ENCODE assay signal across 19 cellular contexts in genomic region chr5:121175986-121176385, GRCh38.
DNase-seq lines count a peak whose midpoint lies in the region; ATAC-seq and TF ChIP-seq lines count a peak whose summit lies in the region.
"Had no signal": no experiment of that assay in that cellular context is flagged by ENCODE, and none has a peak within 500 bp of the region (broad histone marks: within the 10 kb centered on the region; RNA-seq: fewer than 3 reads in every experiment).

No MANE protein-coding gene starts in this region.

- H3K79me2 ChIP-seq in GM23338 (replicated peaks; ENCODE audit: insufficient read depth) = no peaks in the 10 kb centered on the region

- H3K27ac ChIP-seq in GM23338 (ENCODE audit: low read depth) = no peak overlapping the region
- H3K27ac ChIP-seq: 22Rv1, BLaER1, C4-2B, GM23248 had no signal

- no peak for TF ChIP-seq CTCF in GM23338 (conservative IDR thresholded peaks at IDR 0.05; ENCODE audit: low read depth in 2 of 2)
- no peak for TF ChIP-seq CTCF in fibroblast of mammary gland (conservative IDR thresholded peaks at IDR 0.05; ENCODE audit: control insufficient read depth, insufficient read depth, low read depth, low read length)
- no peak for TF ChIP-seq CTCF in fibroblast of the aortic adventitia (IDR thresholded peaks at IDR 0.05; ENCODE audit: insufficient read depth, low read length)
- no peak for TF ChIP-seq CTCF in CD14-positive monocyte (IDR thresholded peaks at IDR 0.05)

- H3F3A ChIP-seq in GM23338 (replicated peaks; ENCODE audit: low read depth) = no peaks in the 10 kb centered on the region

- intact Hi-C loops in CD14-positive monocyte (cut with micrococcal nuclease) = no loop called here

- H3K9me2 ChIP-seq in GM23338 (ENCODE audit: insufficient read depth) = no peaks in the 10 kb centered on the region

- no peaks in the 10 kb centered on the region for H3K27me3 ChIP-seq in GM23338 (ENCODE audit: insufficient read depth)
- H3K27me3 ChIP-seq: BLaER1 had no signal

- no peak overlapping the region for H3K4me2 ChIP-seq in GM23338
- H3K4me2 ChIP-seq: BLaER1 had no signal

- H2AFZ ChIP-seq in GM23338 = peak overlapping the region; percentile 3; the same call in 1 of the 2 replicates
- H2AFZ ChIP-seq: GM23248 had no signal

- H3K4me1 ChIP-seq in GM23338 (ENCODE audit: insufficient read depth) = no peaks in the 10 kb centered on the region; the same call in 1 of the 2 replicates

- no peak overlapping the region for H3K4me3 ChIP-seq in GM23338
- H3K4me3 ChIP-seq in fibroblast of mammary gland (ENCODE audit: control insufficient read depth, low read depth, low read length) = no peak overlapping the region
- no peak overlapping the region for H3K4me3 ChIP-seq in fibroblast of the aortic adventitia (ENCODE audit: low read depth, low read length)
- H3K4me3 ChIP-seq: BLaER1, GM23248 had no signal

- H3K9me3 Mint-ChIP-seq in GM23338 (no peaks in the 10 kb centered on the region), CD14-positive monocyte (peaks cover 0 to 4% (median 2%) of the 10 kb centered on the region in 7 donors)
- H3K9me3 Mint-ChIP-seq: H9 had no signal

- ATAC-seq in GM23338 (no peak), GM21786 (IDR thresholded peaks at IDR 0.05; ENCODE audit: unreplicated experiment) (no peak)
- ATAC-seq: HCT116 had no signal

- H3K4me3 Mint-ChIP-seq in GM23338 (no peak overlapping the region), CD14-positive monocyte (no peak overlapping the region)
- H3K4me3 Mint-ChIP-seq: B cell; CD4-positive, alpha-beta T cell; CD8-positive, alpha-beta memory T cell; H9 had no signal

- H4K20me1 ChIP-seq in GM23338 (replicated peaks; ENCODE audit: insufficient read depth) = no peaks in the 10 kb centered on the region
- H4K20me1 ChIP-seq: BLaER1 had no signal

- no peaks in the 10 kb centered on the region for H3K36me3 ChIP-seq in GM23338 (ENCODE audit: insufficient read depth)
- H3K36me3 ChIP-seq: BLaER1 had no signal

- H3K36me3 Mint-ChIP-seq in GM23338 (ENCODE audit: low read depth) = no peaks in the 10 kb centered on the region
- H3K36me3 Mint-ChIP-seq in CD14-positive monocyte = no peaks in the 10 kb centered on the region
- H3K36me3 Mint-ChIP-seq: CD8-positive, alpha-beta memory T cell had no signal

- H3K27ac Mint-ChIP-seq in GM23338 (no peak overlapping the region), CD14-positive monocyte (no peak overlapping the region)
- H3K27ac Mint-ChIP-seq: B cell; CD4-positive, alpha-beta T cell; CD8-positive, alpha-beta memory T cell; H9 had no signal

- DNase-seq in GM23338 (ENCODE audit: low spot score) = no peak
- peak; percentile 11 for DNase-seq in fibroblast of mammary gland (ENCODE audit: low read depth)
- peak; percentile 4 for DNase-seq in fibroblast of the aortic adventitia (ENCODE audit: low read depth)
- no peak for DNase-seq in CD14-positive monocyte (ENCODE audit: low spot score)
- no peak for DNase-seq in NCI-H146 (lab: John Stamatoyannopoulos, UW)
- DNase-seq: Calu3; CD4-positive, alpha-beta T cell; CD8-positive, alpha-beta memory T cell; COR-L47; DMS53; DMS79 treated with DMSO at 0.1 percent for 48 hours; GM23248; H9 had no signal

- H3K4me1 Mint-ChIP-seq in GM23338 (peaks cover 5% of the 10 kb centered on the region), CD14-positive monocyte (no peaks in the 10 kb centered on the region)
- H3K4me1 Mint-ChIP-seq: B cell; CD8-positive, alpha-beta memory T cell had no signal

- H3K27me3 Mint-ChIP-seq in GM23338 (ENCODE audit: insufficient read depth, low read depth, poor library complexity) (no peaks in the 10 kb centered on the region), CD14-positive monocyte (ENCODE audit: low read depth in 3 of 3) (peaks cover 0 to 3% (median 2%) of the 10 kb centered on the region in 3 donors)
- H3K27me3 Mint-ChIP-seq: B cell; CD4-positive, alpha-beta T cell; CD8-positive, alpha-beta memory T cell had no signal

TF ChIP-seq in GM23338, 12 proteins besides CTCF, POLR2A, EP300 and RAD21 (continues in another document):
- no peak for TF ChIP-seq ZNF462 (CRISPR knock-in tag; IDR thresholded peaks at IDR 0.05)
- no peak for TF ChIP-seq ZNF331 (CRISPR knock-in tag; IDR thresholded peaks at IDR 0.05; ENCODE audit: low read depth)
- TF ChIP-seq EZH2 (IDR thresholded peaks at IDR 0.05; ENCODE audit: low read depth, unreplicated experiment) = no peak
- TF ChIP-seq STAT1 (IDR thresholded peaks at IDR 0.05; ENCODE audit: unreplicated experiment) = no peak
- TF ChIP-seq EZH2phosphoT487 (IDR thresholded peaks at IDR 0.05; ENCODE audit: unreplicated experiment) = no peak
- TF ChIP-seq CREB1 (CRISPR knock-in tag; IDR thresholded peaks at IDR 0.05; ENCODE audit: low read depth) = no peak
- TF ChIP-seq ZNF114 (CRISPR knock-in tag; IDR thresholded peaks at IDR 0.05) = no peak

Comparison
In these comparisons a context has a peak if more than half of its experiments do, and no peak if none do; other contexts are left out.
1. DNase-seq: peak in fibroblast of mammary gland (single experiment) and fibroblast of the aortic adventitia (single experiment); none in GM23338 (single experiment), CD14-positive monocyte (single experiment) and NCI-H146 (single experiment).